In genomic region chr12:62834406-62834805, GRCh38 we compare ENCODE assay signal across 16 cellular contexts.
DNase-seq lines count a peak whose midpoint lies in the region; ATAC-seq, FAIRE-seq and TF ChIP-seq lines count a peak whose summit lies in the region.
"Had no signal": no experiment of that assay in that cellular context is flagged by ENCODE, and none has a peak within 500 bp of the region (broad histone marks: within the 10 kb centered on the region; RNA-seq: fewer than 3 reads in every experiment).

No MANE protein-coding gene starts in this region.

- peak overlapping the region; percentile 50 for H3K4me2 ChIP-seq in keratinocyte (ENCODE audit: control insufficient read depth, extremely low read depth, insufficient read depth, low read depth, low read length)

- peak; percentile 80 for DNase-seq in Right ventricle myocardium inferior (ENCODE audit: missing footprints)
- no peak for DNase-seq in cardiac septum (ENCODE audit: low spot score)
- peak in 1 of 61 donors; percentile 99 for DNase-seq in caudate nucleus (lab: John Stamatoyannopoulos, UW)
- no peak for DNase-seq in keratinocyte (ENCODE audit: low read depth, low spot score)
- DNase-seq in activated T-cell treated with anti-CD3 and anti-CD28 coated beads, Interleukin-2, amount 50 U/mL, for 1 hour, result no peak
- DNase-seq in amniotic stem cell (lab: John Stamatoyannopoulos, UW), result no peak
- DNase-seq in NCI-H748 (lab: John Stamatoyannopoulos, UW; ENCODE audit: unreplicated experiment), result no peak
- no peak for DNase-seq in NOMO-1 treated with dmso at 0.1 percent for 144 hours (lab: John Stamatoyannopoulos, UW; ENCODE audit: unreplicated experiment)
- DNase-seq: activated CD4-positive, alpha-beta T cell treated with anti-CD3 and anti-CD28 coated beads for 1 hour; activated T-cell treated with anti-CD3 and anti-CD28 coated beads, Interleukin-2, amount 50 U/mL, for 4 hours; COR-L47; Karpas-422; stimulated activated naive CD4-positive, alpha-beta T cell treated with Interleukin-2 at 50 U/mL for 16 hours had no signal

- H3K27me3 ChIP-seq in keratinocyte (ENCODE audit: control insufficient read depth, extremely low read depth, insufficient read depth, low read length), result no peaks in the 10 kb centered on the region

- dilution Hi-C loops in keratinocyte (cut with MboI; ENCODE audit: extremely low pct_ligation_motif_present, low sequenced_read_pairs), result no loop called here

- no peaks in the 10 kb centered on the region for H3K9me3 ChIP-seq in keratinocyte (ENCODE audit: control insufficient read depth, low read depth, low read length)

- no peaks in the 10 kb centered on the region for H4K20me1 ChIP-seq in keratinocyte (ENCODE audit: control insufficient read depth, extremely low read depth, insufficient read depth, low read length)

- no peaks in the 10 kb centered on the region for H3K79me2 ChIP-seq in keratinocyte (ENCODE audit: control insufficient read depth, insufficient read depth, low read length)

- ATAC-seq in Right ventricle myocardium inferior, result peak; percentile 95
- ATAC-seq: activated T-cell treated with anti-CD3 and anti-CD28 coated beads, Interleukin-2, amount 50 U/mL, for 4 hours had no signal

- no peak overlapping the region for H3K4me3 ChIP-seq in keratinocyte (ENCODE audit: control insufficient read depth in 2 of 3, extremely low read depth in 1 of 3, insufficient read depth in 2 of 3, low read depth in 1 of 3, low read length in 3 of 3)
- H3K4me3 ChIP-seq: lung, skin epidermis had no signal

- TF ChIP-seq CTCF in keratinocyte (optimal IDR thresholded peaks at IDR 0.05 in 1 of 3, IDR thresholded peaks at IDR 0.05 in 1 of 3, conservative IDR thresholded peaks at IDR 0.05 in 1 of 3; ENCODE audit: extremely low read depth in 1 of 3, insufficient read depth in 2 of 3, low read length in 3 of 3), result no peak

- no peak overlapping the region for H2AFZ ChIP-seq in keratinocyte (ENCODE audit: control insufficient read depth, low read length)

- no peaks in the 10 kb centered on the region for H3K4me1 ChIP-seq in keratinocyte (ENCODE audit: control insufficient read depth, extremely low read depth, insufficient read depth, low read length)

- H3K9me1 ChIP-seq in keratinocyte (ENCODE audit: control insufficient read depth, extremely low read depth, insufficient read depth, low read length), result no peaks in the 10 kb centered on the region

- intact Hi-C loops in Right ventricle myocardium inferior (cut with DNase I) (no loop called here), cardiac septum (cut with DNase I) (no loop called here)

- no peaks in the 10 kb centered on the region for H3K36me3 ChIP-seq in keratinocyte (ENCODE audit: control insufficient read depth in 2 of 2, extremely low read depth in 1 of 2, insufficient read depth in 2 of 2, low read length in 2 of 2)

- no peak overlapping the region for H3K9ac ChIP-seq in keratinocyte (ENCODE audit: control insufficient read depth, extremely low read depth, insufficient read depth, low read length)

- H3K27ac ChIP-seq in caudate nucleus (ENCODE audit: low read depth, low read length) (peak overlapping the region; percentile 8), keratinocyte (ENCODE audit: control insufficient read depth, insufficient read depth, low read length) (no peak overlapping the region)
- H3K27ac ChIP-seq: skin epidermis had no signal

- no peak for FAIRE-seq in keratinocyte (lab: Jason Lieb, UNC)
- FAIRE-seq: A204.1 had no signal
